Comparison of ENCODE assay signal across 1 cellular context in the genomic region with DNA sequence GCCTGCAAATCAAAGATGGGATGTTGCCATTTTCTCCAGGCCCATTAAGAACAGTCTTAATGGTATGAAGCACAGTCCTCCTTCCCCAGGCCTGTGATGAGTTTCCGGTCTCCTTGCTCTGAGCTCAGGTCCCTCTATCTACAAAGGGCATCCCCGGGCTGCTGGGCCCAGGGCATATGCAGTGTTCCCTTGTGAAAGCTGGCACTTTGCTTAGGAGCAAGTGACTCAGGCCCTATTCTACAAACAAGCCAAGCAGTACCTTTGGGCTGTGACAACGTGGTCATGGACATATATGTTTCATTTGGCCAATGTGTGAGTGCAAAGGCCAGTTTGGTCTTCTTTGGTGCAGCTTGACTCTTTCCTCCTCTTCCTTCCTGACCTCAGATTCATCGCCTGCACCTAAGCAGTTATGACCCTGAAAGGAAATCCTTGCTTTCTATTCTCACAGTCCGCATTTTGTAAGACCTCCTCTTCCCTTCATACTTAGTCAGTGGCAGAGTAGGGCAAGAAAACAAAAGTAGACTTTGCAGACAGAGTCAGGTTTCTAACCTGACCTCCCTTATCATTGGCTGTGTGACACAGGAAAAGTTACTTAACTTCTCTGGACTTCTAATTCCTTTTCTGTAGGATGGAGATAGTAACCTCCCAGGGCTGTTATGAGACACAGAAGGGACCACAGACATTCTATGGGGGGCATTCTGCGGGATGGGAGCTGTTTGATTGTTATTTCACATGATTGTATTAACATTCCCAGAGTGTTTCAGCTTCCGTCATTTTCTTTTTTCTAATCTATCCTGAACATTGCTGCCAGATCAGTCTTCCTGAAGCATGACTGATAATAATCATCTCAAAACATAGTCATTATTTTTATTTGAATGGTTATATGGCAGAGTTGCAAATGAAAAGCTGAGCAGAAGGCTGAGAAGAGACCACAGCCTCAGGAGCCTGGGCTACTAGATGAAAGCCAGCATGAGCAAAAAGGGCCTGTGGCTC.
TF ChIP-seq lines count a peak whose summit lies in the region.

No MANE protein-coding gene starts in this region.

TF ChIP-seq in SK-N-SH, 30 proteins besides CTCF, POLR2A, EP300 and RAD21 (continued from another document):
- TF ChIP-seq, protein P1, sequence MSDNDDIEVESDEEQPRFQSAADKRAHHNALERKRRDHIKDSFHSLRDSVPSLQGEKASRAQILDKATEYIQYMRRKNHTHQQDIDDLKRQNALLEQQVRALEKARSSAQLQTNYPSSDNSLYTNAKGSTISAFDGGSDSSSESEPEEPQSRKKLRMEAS (IDR thresholded peaks at IDR 0.05; ENCODE audit: low read depth), result no peak
- no peak for TF ChIP-seq TCF12 (IDR thresholded peaks at IDR 0.05)
